1 cellular context compared by ENCODE assay signal in the genomic region with DNA sequence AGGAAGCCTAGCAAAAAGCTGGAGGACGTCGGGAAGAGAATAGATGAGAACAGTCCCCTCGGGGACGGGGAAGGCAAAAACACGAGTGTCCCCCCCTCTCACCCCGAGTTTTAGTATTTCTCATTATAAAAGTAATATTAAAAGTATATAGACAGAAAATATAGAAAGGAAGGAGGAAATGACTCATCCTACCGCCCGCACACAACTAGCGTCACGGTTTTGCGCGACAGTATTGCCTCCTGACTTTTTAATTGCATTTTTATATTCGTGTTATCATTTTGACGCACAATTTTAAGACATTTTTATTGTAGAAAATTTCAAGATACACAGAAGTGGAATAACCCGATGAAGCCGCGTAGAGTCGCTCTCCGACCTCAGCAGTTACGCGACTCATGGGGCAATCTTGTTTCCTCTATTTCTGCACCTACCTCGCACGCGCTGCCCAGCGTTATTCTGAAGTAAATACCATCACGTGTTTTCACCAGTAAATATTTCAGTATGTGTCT.
TF ChIP-seq lines count a peak whose summit lies in the region.

No MANE protein-coding gene starts in this region.

TF ChIP-seq in GM12878, 131 proteins besides CTCF, POLR2A, EP300 and RAD21 (continued from another document and continues in another):
- TF ChIP-seq EED (IDR thresholded peaks at IDR 0.05; ENCODE audit: low read depth) (no peak), CHD1 (IDR thresholded peaks at IDR 0.05; ENCODE audit: low read depth, low read length) (no peak), BMI1 (IDR thresholded peaks at IDR 0.05; ENCODE audit: borderline replicate concordance) (no peak), ZNF384 (IDR thresholded peaks at IDR 0.05; ENCODE audit: borderline replicate concordance, low read depth, low read length) (no peak), POLR2AphosphoS2 (IDR thresholded peaks at IDR 0.05; ENCODE audit: low read depth, low read length) (no peak), ETV6 (conservative IDR thresholded peaks at IDR 0.05 in 1 of 2, IDR thresholded peaks at IDR 0.05 in 1 of 2; ENCODE audit: borderline replicate concordance in 1 of 2, low read depth in 1 of 2) (no peak), NFYA (IDR thresholded peaks at IDR 0.05; ENCODE audit: borderline replicate concordance, low read depth, low read length) (no peak), BHLHE40 (IDR thresholded peaks at IDR 0.05; ENCODE audit: borderline replicate concordance in 1 of 2, low read depth in 2 of 2, low read length in 1 of 2) (peak; percentile 77 to 83; a peak in 3 of 4 replicates), CREM (IDR thresholded peaks at IDR 0.05; ENCODE audit: low read depth) (no peak; the same call in 1 of the 2 replicates), GABPA (IDR thresholded peaks at IDR 0.05; ENCODE audit: low read depth) (no peak), ZZZ3 (IDR thresholded peaks at IDR 0.05; ENCODE audit: control insufficient read depth, insufficient read length, low read depth) (no peak), SPI1 (IDR thresholded peaks at IDR 0.05; ENCODE audit: borderline replicate concordance, insufficient read depth, low read depth, low read length) (no peak; the same call in 1 of the 2 replicates), HCFC1 (IDR thresholded peaks at IDR 0.05; ENCODE audit: low read length) (peak; percentile 31; the same call in 1 of the 2 replicates), RFX5 (IDR thresholded peaks at IDR 0.05; ENCODE audit: low read depth, low read length) (no peak), TARDBP (IDR thresholded peaks at IDR 0.05; ENCODE audit: borderline replicate concordance) (no peak), FOS (IDR thresholded peaks at IDR 0.05; ENCODE audit: borderline replicate concordance, extremely low read depth, insufficient read length) (no peak), JUNB (IDR thresholded peaks at IDR 0.05) (peak; percentile 83), POLR2AphosphoS5 (IDR thresholded peaks at IDR 0.05; ENCODE audit: low read length) (no peak), SUPT20H (IDR thresholded peaks at IDR 0.05; ENCODE audit: borderline replicate concordance, control insufficient read depth, low read depth, low read length) (no peak), GATAD2B (conservative IDR thresholded peaks at IDR 0.05; ENCODE audit: low read depth) (no peak), RAD51 (IDR thresholded peaks at IDR 0.05) (peak; percentile 21; the same call in 1 of the 2 replicates), EZH2 (IDR thresholded peaks at IDR 0.05; ENCODE audit: borderline replicate concordance, control insufficient read depth, low read depth, low read length) (no peak), ZNF207 (IDR thresholded peaks at IDR 0.05; ENCODE audit: borderline replicate concordance) (no peak), YY1 (IDR thresholded peaks at IDR 0.05; ENCODE audit: low read depth, low read length) (no peak), STAT3 (IDR thresholded peaks at IDR 0.05; ENCODE audit: low read depth, low read length) (no peak), TAF1 (IDR thresholded peaks at IDR 0.05; ENCODE audit: borderline replicate concordance, low read depth, low read length) (no peak), TBL1XR1 (IDR thresholded peaks at IDR 0.05; ENCODE audit: low read depth, low read length) (no peak), ZBED1 (IDR thresholded peaks at IDR 0.05; ENCODE audit: borderline replicate concordance) (peak; percentile 76; the same call in 1 of the 2 replicates), FOXM1 (IDR thresholded peaks at IDR 0.05; ENCODE audit: low read depth, low read length) (peak; percentile 58; the same call in 1 of the 2 replicates), IKZF1 (conservative IDR thresholded peaks at IDR 0.05) (no peak), RUNX3 (IDR thresholded peaks at IDR 0.05; ENCODE audit: low read length) (peak; percentile 19; the same call in 1 of the 2 replicates), KDM1A (IDR thresholded peaks at IDR 0.05; ENCODE audit: borderline replicate concordance) (no peak), MEF2A (IDR thresholded peaks at IDR 0.05; ENCODE audit: insufficient read depth, low read depth, low read length) (peak; percentile 54; the same call in 1 of the 2 replicates), RELA (IDR thresholded peaks at IDR 0.05; ENCODE audit: borderline replicate concordance, partially characterized antibody) (peak; percentile 57)
- TF ChIP-seq, protein P1, sequence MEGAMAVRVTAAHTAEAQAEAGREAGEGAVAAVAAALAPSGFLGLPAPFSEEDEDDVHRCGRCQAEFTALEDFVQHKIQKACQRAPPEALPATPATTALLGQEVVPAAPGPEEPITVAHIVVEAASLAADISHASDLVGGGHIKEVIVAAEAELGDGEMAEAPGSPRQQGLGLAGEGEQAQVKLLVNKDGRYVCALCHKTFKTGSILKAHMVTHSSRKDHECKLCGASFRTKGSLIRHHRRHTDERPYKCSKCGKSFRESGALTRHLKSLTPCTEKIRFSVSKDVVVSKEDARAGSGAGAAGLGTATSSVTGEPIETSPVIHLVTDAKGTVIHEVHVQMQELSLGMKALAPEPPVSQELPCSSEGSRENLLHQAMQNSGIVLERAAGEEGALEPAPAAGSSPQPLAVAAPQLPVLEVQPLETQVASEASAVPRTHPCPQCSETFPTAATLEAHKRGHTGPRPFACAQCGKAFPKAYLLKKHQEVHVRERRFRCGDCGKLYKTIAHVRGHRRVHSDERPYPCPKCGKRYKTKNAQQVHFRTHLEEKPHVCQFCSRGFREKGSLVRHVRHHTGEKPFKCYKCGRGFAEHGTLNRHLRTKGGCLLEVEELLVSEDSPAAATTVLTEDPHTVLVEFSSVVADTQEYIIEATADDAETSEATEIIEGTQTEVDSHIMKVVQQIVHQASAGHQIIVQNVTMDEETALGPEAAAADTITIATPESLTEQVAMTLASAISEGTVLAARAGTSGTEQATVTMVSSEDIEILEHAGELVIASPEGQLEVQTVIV (IDR thresholded peaks at IDR 0.05; ENCODE audit: borderline replicate concordance, partially characterized antibody): no peak
- TF ChIP-seq, protein P2, sequence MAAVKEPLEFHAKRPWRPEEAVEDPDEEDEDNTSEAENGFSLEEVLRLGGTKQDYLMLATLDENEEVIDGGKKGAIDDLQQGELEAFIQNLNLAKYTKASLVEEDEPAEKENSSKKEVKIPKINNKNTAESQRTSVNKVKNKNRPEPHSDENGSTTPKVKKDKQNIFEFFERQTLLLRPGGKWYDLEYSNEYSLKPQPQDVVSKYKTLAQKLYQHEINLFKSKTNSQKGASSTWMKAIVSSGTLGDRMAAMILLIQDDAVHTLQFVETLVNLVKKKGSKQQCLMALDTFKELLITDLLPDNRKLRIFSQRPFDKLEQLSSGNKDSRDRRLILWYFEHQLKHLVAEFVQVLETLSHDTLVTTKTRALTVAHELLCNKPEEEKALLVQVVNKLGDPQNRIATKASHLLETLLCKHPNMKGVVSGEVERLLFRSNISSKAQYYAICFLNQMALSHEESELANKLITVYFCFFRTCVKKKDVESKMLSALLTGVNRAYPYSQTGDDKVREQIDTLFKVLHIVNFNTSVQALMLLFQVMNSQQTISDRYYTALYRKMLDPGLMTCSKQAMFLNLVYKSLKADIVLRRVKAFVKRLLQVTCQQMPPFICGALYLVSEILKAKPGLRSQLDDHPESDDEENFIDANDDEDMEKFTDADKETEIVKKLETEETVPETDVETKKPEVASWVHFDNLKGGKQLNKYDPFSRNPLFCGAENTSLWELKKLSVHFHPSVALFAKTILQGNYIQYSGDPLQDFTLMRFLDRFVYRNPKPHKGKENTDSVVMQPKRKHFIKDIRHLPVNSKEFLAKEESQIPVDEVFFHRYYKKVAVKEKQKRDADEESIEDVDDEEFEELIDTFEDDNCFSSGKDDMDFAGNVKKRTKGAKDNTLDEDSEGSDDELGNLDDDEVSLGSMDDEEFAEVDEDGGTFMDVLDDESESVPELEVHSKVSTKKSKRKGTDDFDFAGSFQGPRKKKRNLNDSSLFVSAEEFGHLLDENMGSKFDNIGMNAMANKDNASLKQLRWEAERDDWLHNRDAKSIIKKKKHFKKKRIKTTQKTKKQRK (IDR thresholded peaks at IDR 0.05; ENCODE audit: low read depth, low read length): no peak
- TF ChIP-seq, protein P3, sequence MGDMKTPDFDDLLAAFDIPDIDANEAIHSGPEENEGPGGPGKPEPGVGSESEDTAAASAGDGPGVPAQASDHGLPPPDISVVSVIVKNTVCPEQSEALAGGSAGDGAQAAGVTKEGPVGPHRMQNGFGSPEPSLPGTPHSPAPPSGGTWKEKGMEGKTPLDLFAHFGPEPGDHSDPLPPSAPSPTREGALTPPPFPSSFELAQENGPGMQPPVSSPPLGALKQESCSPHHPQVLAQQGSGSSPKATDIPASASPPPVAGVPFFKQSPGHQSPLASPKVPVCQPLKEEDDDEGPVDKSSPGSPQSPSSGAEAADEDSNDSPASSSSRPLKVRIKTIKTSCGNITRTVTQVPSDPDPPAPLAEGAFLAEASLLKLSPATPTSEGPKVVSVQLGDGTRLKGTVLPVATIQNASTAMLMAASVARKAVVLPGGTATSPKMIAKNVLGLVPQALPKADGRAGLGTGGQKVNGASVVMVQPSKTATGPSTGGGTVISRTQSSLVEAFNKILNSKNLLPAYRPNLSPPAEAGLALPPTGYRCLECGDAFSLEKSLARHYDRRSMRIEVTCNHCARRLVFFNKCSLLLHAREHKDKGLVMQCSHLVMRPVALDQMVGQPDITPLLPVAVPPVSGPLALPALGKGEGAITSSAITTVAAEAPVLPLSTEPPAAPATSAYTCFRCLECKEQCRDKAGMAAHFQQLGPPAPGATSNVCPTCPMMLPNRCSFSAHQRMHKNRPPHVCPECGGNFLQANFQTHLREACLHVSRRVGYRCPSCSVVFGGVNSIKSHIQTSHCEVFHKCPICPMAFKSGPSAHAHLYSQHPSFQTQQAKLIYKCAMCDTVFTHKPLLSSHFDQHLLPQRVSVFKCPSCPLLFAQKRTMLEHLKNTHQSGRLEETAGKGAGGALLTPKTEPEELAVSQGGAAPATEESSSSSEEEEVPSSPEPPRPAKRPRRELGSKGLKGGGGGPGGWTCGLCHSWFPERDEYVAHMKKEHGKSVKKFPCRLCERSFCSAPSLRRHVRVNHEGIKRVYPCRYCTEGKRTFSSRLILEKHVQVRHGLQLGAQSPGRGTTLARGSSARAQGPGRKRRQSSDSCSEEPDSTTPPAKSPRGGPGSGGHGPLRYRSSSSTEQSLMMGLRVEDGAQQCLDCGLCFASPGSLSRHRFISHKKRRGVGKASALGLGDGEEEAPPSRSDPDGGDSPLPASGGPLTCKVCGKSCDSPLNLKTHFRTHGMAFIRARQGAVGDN (IDR thresholded peaks at IDR 0.05): 0 out of 2 replicates have a peak, but pooled peaks have one; percentile 7
- TF ChIP-seq, protein P4, sequence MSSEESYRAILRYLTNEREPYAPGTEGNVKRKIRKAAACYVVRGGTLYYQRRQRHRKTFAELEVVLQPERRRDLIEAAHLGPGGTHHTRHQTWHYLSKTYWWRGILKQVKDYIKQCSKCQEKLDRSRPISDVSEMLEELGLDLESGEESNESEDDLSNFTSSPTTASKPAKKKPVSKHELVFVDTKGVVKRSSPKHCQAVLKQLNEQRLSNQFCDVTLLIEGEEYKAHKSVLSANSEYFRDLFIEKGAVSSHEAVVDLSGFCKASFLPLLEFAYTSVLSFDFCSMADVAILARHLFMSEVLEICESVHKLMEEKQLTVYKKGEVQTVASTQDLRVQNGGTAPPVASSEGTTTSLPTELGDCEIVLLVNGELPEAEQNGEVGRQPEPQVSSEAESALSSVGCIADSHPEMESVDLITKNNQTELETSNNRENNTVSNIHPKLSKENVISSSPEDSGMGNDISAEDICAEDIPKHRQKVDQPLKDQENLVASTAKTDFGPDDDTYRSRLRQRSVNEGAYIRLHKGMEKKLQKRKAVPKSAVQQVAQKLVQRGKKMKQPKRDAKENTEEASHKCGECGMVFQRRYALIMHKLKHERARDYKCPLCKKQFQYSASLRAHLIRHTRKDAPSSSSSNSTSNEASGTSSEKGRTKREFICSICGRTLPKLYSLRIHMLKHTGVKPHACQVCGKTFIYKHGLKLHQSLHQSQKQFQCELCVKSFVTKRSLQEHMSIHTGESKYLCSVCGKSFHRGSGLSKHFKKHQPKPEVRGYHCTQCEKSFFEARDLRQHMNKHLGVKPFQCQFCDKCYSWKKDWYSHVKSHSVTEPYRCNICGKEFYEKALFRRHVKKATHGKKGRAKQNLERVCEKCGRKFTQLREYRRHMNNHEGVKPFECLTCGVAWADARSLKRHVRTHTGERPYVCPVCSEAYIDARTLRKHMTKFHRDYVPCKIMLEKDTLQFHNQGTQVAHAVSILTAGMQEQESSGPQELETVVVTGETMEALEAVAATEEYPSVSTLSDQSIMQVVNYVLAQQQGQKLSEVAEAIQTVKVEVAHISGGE (CRISPR knock-in tag; IDR thresholded peaks at IDR 0.05): no peak
- TF ChIP-seq, protein P5, sequence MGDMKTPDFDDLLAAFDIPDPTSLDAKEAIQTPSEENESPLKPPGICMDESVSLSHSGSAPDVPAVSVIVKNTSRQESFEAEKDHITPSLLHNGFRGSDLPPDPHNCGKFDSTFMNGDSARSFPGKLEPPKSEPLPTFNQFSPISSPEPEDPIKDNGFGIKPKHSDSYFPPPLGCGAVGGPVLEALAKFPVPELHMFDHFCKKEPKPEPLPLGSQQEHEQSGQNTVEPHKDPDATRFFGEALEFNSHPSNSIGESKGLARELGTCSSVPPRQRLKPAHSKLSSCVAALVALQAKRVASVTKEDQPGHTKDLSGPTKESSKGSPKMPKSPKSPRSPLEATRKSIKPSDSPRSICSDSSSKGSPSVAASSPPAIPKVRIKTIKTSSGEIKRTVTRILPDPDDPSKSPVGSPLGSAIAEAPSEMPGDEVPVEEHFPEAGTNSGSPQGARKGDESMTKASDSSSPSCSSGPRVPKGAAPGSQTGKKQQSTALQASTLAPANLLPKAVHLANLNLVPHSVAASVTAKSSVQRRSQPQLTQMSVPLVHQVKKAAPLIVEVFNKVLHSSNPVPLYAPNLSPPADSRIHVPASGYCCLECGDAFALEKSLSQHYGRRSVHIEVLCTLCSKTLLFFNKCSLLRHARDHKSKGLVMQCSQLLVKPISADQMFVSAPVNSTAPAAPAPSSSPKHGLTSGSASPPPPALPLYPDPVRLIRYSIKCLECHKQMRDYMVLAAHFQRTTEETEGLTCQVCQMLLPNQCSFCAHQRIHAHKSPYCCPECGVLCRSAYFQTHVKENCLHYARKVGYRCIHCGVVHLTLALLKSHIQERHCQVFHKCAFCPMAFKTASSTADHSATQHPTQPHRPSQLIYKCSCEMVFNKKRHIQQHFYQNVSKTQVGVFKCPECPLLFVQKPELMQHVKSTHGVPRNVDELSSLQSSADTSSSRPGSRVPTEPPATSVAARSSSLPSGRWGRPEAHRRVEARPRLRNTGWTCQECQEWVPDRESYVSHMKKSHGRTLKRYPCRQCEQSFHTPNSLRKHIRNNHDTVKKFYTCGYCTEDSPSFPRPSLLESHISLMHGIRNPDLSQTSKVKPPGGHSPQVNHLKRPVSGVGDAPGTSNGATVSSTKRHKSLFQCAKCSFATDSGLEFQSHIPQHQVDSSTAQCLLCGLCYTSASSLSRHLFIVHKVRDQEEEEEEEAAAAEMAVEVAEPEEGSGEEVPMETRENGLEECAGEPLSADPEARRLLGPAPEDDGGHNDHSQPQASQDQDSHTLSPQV (IDR thresholded peaks at IDR 0.05): no peak
- TF ChIP-seq, protein P6, sequence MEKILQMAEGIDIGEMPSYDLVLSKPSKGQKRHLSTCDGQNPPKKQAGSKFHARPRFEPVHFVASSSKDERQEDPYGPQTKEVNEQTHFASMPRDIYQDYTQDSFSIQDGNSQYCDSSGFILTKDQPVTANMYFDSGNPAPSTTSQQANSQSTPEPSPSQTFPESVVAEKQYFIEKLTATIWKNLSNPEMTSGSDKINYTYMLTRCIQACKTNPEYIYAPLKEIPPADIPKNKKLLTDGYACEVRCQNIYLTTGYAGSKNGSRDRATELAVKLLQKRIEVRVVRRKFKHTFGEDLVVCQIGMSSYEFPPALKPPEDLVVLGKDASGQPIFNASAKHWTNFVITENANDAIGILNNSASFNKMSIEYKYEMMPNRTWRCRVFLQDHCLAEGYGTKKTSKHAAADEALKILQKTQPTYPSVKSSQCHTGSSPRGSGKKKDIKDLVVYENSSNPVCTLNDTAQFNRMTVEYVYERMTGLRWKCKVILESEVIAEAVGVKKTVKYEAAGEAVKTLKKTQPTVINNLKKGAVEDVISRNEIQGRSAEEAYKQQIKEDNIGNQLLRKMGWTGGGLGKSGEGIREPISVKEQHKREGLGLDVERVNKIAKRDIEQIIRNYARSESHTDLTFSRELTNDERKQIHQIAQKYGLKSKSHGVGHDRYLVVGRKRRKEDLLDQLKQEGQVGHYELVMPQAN (conservative IDR thresholded peaks at IDR 0.05): 0 out of 2 replicates have a peak, but pooled peaks have one; percentile 4
